12 cellular contexts compared by ENCODE assay signal in the genomic region with DNA sequence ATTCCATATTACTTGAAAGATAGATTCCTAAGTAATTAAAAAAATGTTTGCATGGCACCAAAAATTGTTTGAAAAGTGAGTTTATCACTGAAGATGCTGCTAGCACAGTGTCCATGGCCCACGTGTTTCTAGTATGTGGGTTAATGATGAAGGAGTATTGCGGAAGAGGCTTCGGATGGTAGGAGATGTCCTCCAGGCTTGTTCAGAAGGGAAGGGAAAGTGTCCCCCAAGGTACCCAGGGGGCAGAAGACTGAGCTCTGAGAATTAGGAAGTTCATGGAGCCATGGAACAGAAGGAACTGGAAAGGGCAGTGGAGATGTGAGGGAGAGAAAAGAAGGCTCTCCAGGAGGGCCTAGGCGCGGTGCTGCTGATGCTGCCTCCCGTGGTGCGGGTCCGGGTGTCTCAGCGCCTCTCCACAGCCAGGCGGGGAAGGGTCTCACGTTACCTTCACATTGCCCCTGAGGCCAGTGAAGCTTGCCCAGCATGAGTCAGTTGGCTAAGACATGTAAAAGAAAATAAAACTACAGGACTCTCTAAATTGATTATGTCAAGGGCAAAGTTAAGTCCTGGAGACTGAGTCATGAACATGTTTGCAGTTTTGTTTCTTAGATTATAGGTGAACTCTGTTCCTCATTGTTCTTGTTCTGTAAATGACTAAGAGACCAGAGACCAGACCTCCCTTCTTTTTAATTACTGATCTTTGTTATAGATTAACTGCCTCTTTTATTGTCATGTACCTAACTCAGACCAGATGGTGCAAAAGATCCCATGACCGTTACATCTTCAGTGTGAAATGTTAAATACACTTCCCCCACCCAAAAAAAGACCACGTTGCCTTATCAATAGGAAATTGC.
A peak's percentile ranks its signal among the peaks of the same experiment; 100 is the strongest.
DNase-seq lines count a peak whose midpoint lies in the region; ATAC-seq, FAIRE-seq and TF ChIP-seq lines count a peak whose summit lies in the region.
"Had no signal": no experiment of that assay in that cellular context is flagged by ENCODE, and none has a peak within 500 bp of the region (broad histone marks: within the 10 kb centered on the region; RNA-seq: fewer than 3 reads in every experiment).

No MANE protein-coding gene starts in this region.

- ATAC-seq in GM18873 (IDR thresholded peaks at IDR 0.05; ENCODE audit: low FRiP score, unreplicated experiment): peak; percentile 65
- ATAC-seq: activated CD4-positive, alpha-beta T cell treated with anti-CD3 and anti-CD28 coated beads for 36 hours; activated naive CD4-positive, alpha-beta T cell treated with anti-CD3 and anti-CD28 coated beads, Interleukin-2, amount 50 U/mL, for 72 hours had no signal

- DNase-seq in SJSA1 (ENCODE audit: low read depth in 1 of 2, low spot score in 2 of 2) (peak; percentile 17 to 77), fibroblast of gingiva (ENCODE audit: low read depth) (peak; percentile 52), sigmoid colon (no peak), AML-193 (lab: John Stamatoyannopoulos, UW) (no peak), H54 (ENCODE audit: insufficient read length, low spot score) (no peak), iPS-NIHi11 (ENCODE audit: low spot score) (no peak), DMS 273 (lab: John Stamatoyannopoulos, UW; ENCODE audit: unreplicated experiment) (no peak)
- DNase-seq: activated CD4-positive, alpha-beta T cell treated with anti-CD3 and anti-CD28 coated beads for 36 hours; erythroblast; NCI-H1048 had no signal

- H3K27ac ChIP-seq in SJSA1: peak overlapping the region; percentile 64
- H3K27ac ChIP-seq in sigmoid colon: peak overlapping the region in 3 of 4 donors; percentile 80 to 93 (median 82)

- TF ChIP-seq POLR2A in sigmoid colon (IDR thresholded peaks at IDR 0.05): no peak
- TF ChIP-seq POLR2A in H54 (IDR thresholded peaks at IDR 0.05; ENCODE audit: low read depth, low read length): no peak

- no peak for TF ChIP-seq EP300 in sigmoid colon (IDR thresholded peaks at IDR 0.05)

- no peak for FAIRE-seq in H54 (lab: Jason Lieb, UNC)

- no peak for TF ChIP-seq CTCF in sigmoid colon (IDR thresholded peaks at IDR 0.05)

- H3K4me3 ChIP-seq in SJSA1 (no peak overlapping the region), sigmoid colon (no peak overlapping the region)

- H3K27me3 ChIP-seq in SJSA1 (replicated peaks) (no peaks in the 10 kb centered on the region), sigmoid colon (no peaks in the 10 kb centered on the region)

- H3K4me1 ChIP-seq in SJSA1 (replicated peaks): peaks cover 66% of the 10 kb centered on the region
- H3K4me1 ChIP-seq in sigmoid colon: peaks cover 0 to 75% (median 53%) of the 10 kb centered on the region in 4 donors

- 30 to 74% methylated on average over 13 of the region's 13 CpGs for WGBS in sigmoid colon, 2 donors

- H3K36me3 ChIP-seq in SJSA1 (peaks cover 36% of the 10 kb centered on the region), sigmoid colon (peaks cover 0 to 28% (median 16%) of the 10 kb centered on the region in 4 donors)

- no peaks in the 10 kb centered on the region for H3K9me3 ChIP-seq in SJSA1 (replicated peaks)
- no peaks in the 10 kb centered on the region for H3K9me3 ChIP-seq in sigmoid colon

- intact Hi-C loops in sigmoid colon (cut with DNase I): no loop called here

Comparison
In these comparisons a context has a peak if more than half of its experiments do, and no peak if none do; other contexts are left out.
1. DNase-seq: peak in SJSA1 (2 of 2) and fibroblast of gingiva (single experiment); none in sigmoid colon (single experiment), AML-193 (0 of 2), H54 (single experiment), iPS-NIHi11 (single experiment) and DMS 273 (single experiment).